Comparison of ENCODE assay signal across 1 cellular context in genomic region chr1:205523261-205523890, GRCh38.
TF ChIP-seq lines count a peak whose summit lies in the region.

No MANE protein-coding gene starts in this region.

TF ChIP-seq in H1, 55 proteins besides CTCF, POLR2A, EP300 and RAD21 (continued from another document):
- TF ChIP-seq, protein P1, sequence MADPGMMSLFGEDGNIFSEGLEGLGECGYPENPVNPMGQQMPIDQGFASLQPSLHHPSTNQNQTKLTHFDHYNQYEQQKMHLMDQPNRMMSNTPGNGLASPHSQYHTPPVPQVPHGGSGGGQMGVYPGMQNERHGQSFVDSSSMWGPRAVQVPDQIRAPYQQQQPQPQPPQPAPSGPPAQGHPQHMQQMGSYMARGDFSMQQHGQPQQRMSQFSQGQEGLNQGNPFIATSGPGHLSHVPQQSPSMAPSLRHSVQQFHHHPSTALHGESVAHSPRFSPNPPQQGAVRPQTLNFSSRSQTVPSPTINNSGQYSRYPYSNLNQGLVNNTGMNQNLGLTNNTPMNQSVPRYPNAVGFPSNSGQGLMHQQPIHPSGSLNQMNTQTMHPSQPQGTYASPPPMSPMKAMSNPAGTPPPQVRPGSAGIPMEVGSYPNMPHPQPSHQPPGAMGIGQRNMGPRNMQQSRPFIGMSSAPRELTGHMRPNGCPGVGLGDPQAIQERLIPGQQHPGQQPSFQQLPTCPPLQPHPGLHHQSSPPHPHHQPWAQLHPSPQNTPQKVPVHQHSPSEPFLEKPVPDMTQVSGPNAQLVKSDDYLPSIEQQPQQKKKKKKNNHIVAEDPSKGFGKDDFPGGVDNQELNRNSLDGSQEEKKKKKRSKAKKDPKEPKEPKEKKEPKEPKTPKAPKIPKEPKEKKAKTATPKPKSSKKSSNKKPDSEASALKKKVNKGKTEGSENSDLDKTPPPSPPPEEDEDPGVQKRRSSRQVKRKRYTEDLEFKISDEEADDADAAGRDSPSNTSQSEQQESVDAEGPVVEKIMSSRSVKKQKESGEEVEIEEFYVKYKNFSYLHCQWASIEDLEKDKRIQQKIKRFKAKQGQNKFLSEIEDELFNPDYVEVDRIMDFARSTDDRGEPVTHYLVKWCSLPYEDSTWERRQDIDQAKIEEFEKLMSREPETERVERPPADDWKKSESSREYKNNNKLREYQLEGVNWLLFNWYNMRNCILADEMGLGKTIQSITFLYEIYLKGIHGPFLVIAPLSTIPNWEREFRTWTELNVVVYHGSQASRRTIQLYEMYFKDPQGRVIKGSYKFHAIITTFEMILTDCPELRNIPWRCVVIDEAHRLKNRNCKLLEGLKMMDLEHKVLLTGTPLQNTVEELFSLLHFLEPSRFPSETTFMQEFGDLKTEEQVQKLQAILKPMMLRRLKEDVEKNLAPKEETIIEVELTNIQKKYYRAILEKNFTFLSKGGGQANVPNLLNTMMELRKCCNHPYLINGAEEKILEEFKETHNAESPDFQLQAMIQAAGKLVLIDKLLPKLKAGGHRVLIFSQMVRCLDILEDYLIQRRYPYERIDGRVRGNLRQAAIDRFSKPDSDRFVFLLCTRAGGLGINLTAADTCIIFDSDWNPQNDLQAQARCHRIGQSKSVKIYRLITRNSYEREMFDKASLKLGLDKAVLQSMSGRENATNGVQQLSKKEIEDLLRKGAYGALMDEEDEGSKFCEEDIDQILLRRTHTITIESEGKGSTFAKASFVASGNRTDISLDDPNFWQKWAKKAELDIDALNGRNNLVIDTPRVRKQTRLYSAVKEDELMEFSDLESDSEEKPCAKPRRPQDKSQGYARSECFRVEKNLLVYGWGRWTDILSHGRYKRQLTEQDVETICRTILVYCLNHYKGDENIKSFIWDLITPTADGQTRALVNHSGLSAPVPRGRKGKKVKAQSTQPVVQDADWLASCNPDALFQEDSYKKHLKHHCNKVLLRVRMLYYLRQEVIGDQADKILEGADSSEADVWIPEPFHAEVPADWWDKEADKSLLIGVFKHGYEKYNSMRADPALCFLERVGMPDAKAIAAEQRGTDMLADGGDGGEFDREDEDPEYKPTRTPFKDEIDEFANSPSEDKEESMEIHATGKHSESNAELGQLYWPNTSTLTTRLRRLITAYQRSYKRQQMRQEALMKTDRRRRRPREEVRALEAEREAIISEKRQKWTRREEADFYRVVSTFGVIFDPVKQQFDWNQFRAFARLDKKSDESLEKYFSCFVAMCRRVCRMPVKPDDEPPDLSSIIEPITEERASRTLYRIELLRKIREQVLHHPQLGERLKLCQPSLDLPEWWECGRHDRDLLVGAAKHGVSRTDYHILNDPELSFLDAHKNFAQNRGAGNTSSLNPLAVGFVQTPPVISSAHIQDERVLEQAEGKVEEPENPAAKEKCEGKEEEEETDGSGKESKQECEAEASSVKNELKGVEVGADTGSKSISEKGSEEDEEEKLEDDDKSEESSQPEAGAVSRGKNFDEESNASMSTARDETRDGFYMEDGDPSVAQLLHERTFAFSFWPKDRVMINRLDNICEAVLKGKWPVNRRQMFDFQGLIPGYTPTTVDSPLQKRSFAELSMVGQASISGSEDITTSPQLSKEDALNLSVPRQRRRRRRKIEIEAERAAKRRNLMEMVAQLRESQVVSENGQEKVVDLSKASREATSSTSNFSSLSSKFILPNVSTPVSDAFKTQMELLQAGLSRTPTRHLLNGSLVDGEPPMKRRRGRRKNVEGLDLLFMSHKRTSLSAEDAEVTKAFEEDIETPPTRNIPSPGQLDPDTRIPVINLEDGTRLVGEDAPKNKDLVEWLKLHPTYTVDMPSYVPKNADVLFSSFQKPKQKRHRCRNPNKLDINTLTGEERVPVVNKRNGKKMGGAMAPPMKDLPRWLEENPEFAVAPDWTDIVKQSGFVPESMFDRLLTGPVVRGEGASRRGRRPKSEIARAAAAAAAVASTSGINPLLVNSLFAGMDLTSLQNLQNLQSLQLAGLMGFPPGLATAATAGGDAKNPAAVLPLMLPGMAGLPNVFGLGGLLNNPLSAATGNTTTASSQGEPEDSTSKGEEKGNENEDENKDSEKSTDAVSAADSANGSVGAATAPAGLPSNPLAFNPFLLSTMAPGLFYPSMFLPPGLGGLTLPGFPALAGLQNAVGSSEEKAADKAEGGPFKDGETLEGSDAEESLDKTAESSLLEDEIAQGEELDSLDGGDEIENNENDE (IDR thresholded peaks at IDR 0.05; ENCODE audit: insufficient replicate concordance, low read length) = no peak
- TF ChIP-seq MAFK (IDR thresholded peaks at IDR 0.05; ENCODE audit: low read depth, low read length) = no peak
- no peak for TF ChIP-seq KDM1A (IDR thresholded peaks at IDR 0.05; ENCODE audit: borderline replicate concordance, low read length)
- TF ChIP-seq SIRT6 (IDR thresholded peaks at IDR 0.05; ENCODE audit: low read length) = no peak
- no peak for TF ChIP-seq HDAC6 (IDR thresholded peaks at IDR 0.05; ENCODE audit: low read depth, low read length)
- no peak for TF ChIP-seq EZH2 (IDR thresholded peaks at IDR 0.05; ENCODE audit: low read depth, low read length, severe bottlenecking)
- TF ChIP-seq JUN (IDR thresholded peaks at IDR 0.05; ENCODE audit: low read depth, low read length) = no peak
- no peak for TF ChIP-seq NANOG (IDR thresholded peaks at IDR 0.05; ENCODE audit: insufficient read depth, low read depth, low read length, poor library complexity, severe bottlenecking)
